ENCODE assay signal across 8 cellular contexts in genomic region chr11:13210424-13210823, GRCh38.
DNase-seq lines count a peak whose midpoint lies in the region; ATAC-seq, FAIRE-seq and TF ChIP-seq lines count a peak whose summit lies in the region.

No MANE protein-coding gene starts in this region.

- H3K27ac ChIP-seq in A549 = peak overlapping the region; percentile 6 to 64; a peak in 3 of 6 replicates
- no peak overlapping the region for H3K27ac ChIP-seq in WERI-Rb-1
- H3K27ac ChIP-seq in effector memory CD4-positive, alpha-beta T cell (ENCODE audit: insufficient read depth, low read length, poor library complexity, severe bottlenecking) = no peak overlapping the region

- WGBS in A549 (ENCODE audit: missing lambda C conversion rate) = 3% methylated on average over 1 of the region's 1 CpG

- CTCF ChIA-PET in A549 (lab: Yijun Ruan, JAX) = interaction anchor here (0.5 to 14.1 kb wide), 58 partner anchors 9 to 1251 kb away, joined by 3 to 320 read pairs (median 6); no protein-coding TSS in a partner anchor

- peak; percentile 85 to 90 for ATAC-seq in A549
- ATAC-seq in HG02678 (IDR thresholded peaks at IDR 0.05; ENCODE audit: unreplicated experiment) = no peak

- no peak overlapping the region for H3K4me2 ChIP-seq in A549

- no peaks in the 10 kb centered on the region for H3K36me3 ChIP-seq in WERI-Rb-1
- no peaks in the 10 kb centered on the region for H3K36me3 ChIP-seq in effector memory CD4-positive, alpha-beta T cell (ENCODE audit: control insufficient read depth, insufficient read depth, low read length)

- TF ChIP-seq EP300 in A549 (IDR thresholded peaks at IDR 0.05) = no peak

- FAIRE-seq in A549 (lab: Jason Lieb, UNC) = no peak

- TF ChIP-seq POLR2A in A549 (IDR thresholded peaks at IDR 0.05; ENCODE audit: low read length) = no peak

- peak; percentile 99 for TF ChIP-seq RAD21 in A549 (conservative IDR thresholded peaks at IDR 0.05 in 1 of 2, IDR thresholded peaks at IDR 0.05 in 1 of 2)

- DNase-seq in A549 (ENCODE audit: low read depth in 1 of 2, low spot score in 1 of 2) = peak; percentile 72 to 88
- peak; percentile 62 for DNase-seq in GM04504 (ENCODE audit: low read depth)
- DNase-seq in NCI-H1694 treated with DMSO at 0.1 percent for 48 hours (lab: John Stamatoyannopoulos, UW) = peak; percentile 36
- DNase-seq in WERI-Rb-1 = peak; percentile 69
- DNase-seq in fibroblast of the conjunctiva (ENCODE audit: low read depth) = peak; percentile 66
- DNase-seq in pons (ENCODE audit: low spot score) = peak; percentile 53
- DNase-seq in effector memory CD4-positive, alpha-beta T cell = no peak

- H3K4me3 ChIP-seq in A549 (no peak overlapping the region), WERI-Rb-1 (ENCODE audit: low read depth, low read length) (no peak overlapping the region)
- H3K4me3 ChIP-seq in effector memory CD4-positive, alpha-beta T cell (ENCODE audit: insufficient read depth, low read depth, low read length, poor library complexity, severe bottlenecking) = no peak overlapping the region

- peaks cover 35% of the 10 kb centered on the region for H3K4me1 ChIP-seq in A549
- peaks cover 16% of the 10 kb centered on the region for H3K4me1 ChIP-seq in effector memory CD4-positive, alpha-beta T cell (ENCODE audit: control insufficient read depth, insufficient read depth, low read length, poor library complexity, severe bottlenecking)

- TF ChIP-seq CTCF in A549 (IDR thresholded peaks at IDR 0.05) (peak; percentile 95), WERI-Rb-1 (IDR thresholded peaks at IDR 0.05; ENCODE audit: low read depth, low read length) (peak; percentile 66)

- POLR2A ChIA-PET in A549 (lab: Yijun Ruan, JAX) = interaction anchor here (0.6 to 1.5 kb wide), 5 partner anchors 126 to 253 kb away, joined by 3 to 6 read pairs (median 4); partner anchors contain the start of genes BTBD10 and RASSF10

- peaks cover 36% of the 10 kb centered on the region for H3K27me3 ChIP-seq in WERI-Rb-1 (ENCODE audit: insufficient read depth, low read depth, severe bottlenecking)
- no peaks in the 10 kb centered on the region for H3K27me3 ChIP-seq in effector memory CD4-positive, alpha-beta T cell (replicated peaks; ENCODE audit: control insufficient read depth, insufficient read depth, low read length, poor library complexity, severe bottlenecking)

- H3K9me3 ChIP-seq in A549 (no peaks in the 10 kb centered on the region), WERI-Rb-1 (ENCODE audit: severe bottlenecking) (no peaks in the 10 kb centered on the region)
- no peaks in the 10 kb centered on the region for H3K9me3 ChIP-seq in effector memory CD4-positive, alpha-beta T cell (ENCODE audit: control insufficient read depth, low read length)

TF ChIP-seq in A549, 52 proteins besides CTCF, POLR2A, EP300 and RAD21:
- TF ChIP-seq HDAC2 (IDR thresholded peaks at IDR 0.05) = no peak
- TF ChIP-seq, protein P1, sequence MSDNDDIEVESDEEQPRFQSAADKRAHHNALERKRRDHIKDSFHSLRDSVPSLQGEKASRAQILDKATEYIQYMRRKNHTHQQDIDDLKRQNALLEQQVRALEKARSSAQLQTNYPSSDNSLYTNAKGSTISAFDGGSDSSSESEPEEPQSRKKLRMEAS (IDR thresholded peaks at IDR 0.05) = no peak
- no peak for TF ChIP-seq RNF2 (IDR thresholded peaks at IDR 0.05; ENCODE audit: borderline replicate concordance, low read depth)
- TF ChIP-seq CBX8 (IDR thresholded peaks at IDR 0.05) = no peak
- peak; percentile 98 for TF ChIP-seq SMC3 (IDR thresholded peaks at IDR 0.05)
- TF ChIP-seq ZFP36 (IDR thresholded peaks at IDR 0.05; ENCODE audit: borderline replicate concordance, partially characterized antibody) = no peak
- no peak for TF ChIP-seq PBX3 (IDR thresholded peaks at IDR 0.05)
- no peak for TF ChIP-seq CHD2 (IDR thresholded peaks at IDR 0.05; ENCODE audit: low read length, partially characterized antibody)

Comparison
In these comparisons a context has a peak if more than half of its experiments do, and no peak if none do; other contexts are left out.
1. DNase-seq: peak in A549 (2 of 2), GM04504 (single experiment), NCI-H1694 treated with DMSO at 0.1 percent for 48 hours (single experiment), WERI-Rb-1 (single experiment), fibroblast of the conjunctiva (single experiment) and pons (single experiment); none in effector memory CD4-positive, alpha-beta T cell (0 of 3).
2. H3K27ac ChIP-seq: peak in A549 (2 of 2); none in WERI-Rb-1 (single experiment) and effector memory CD4-positive, alpha-beta T cell (single experiment).